ENCODE assay signal across 24 cellular contexts in genomic region chr5:137587952-137588351, GRCh38.
"Had no signal": no experiment of that assay in that cellular context is flagged by ENCODE, and none has a peak within 500 bp of the region (broad histone marks: within the 10 kb centered on the region; RNA-seq: fewer than 3 reads in every experiment).

No MANE protein-coding gene starts in this region.

- ATAC-seq: natural killer cell treated with Interleukin-12 subunit alpha and Interleukin-12 subunit beta and Interleukin-15 and Interleukin-18, amount 100 ng/mL, for 72 hours; right cardiac atrium; sciatic nerve; stimulated activated naive B cell treated with anti-CD40 and anti-IgM and Interleukin-4, amounts not matched to agents 10 μg/mL and 1 μg/mL and 100 μg/mL, for 72 hours; stimulated activated naive CD8-positive, alpha-beta T cell treated with anti-CD3 and anti-CD28 coated beads, Interleukin-15, Interleukin-2, amounts not matched to agents 100 U/mL and 50 U/mL, for 24 hours had no signal

- H3K27ac ChIP-seq: left ventricle myocardium inferior, ovary, skin epidermis, suprapubic skin, thoracic aorta, tibial artery, uterus had no signal

- H3K4me1 ChIP-seq: left ventricle myocardium inferior, suprapubic skin, tibial artery, uterus had no signal

- H3K27me3 ChIP-seq: ovary, tibial artery, uterus had no signal

- H3K4me3 ChIP-seq: left ventricle myocardium inferior, lung, ovary, skin epidermis, suprapubic skin, thoracic aorta, tibial artery, uterus had no signal

- DNase-seq: hypothalamus; immature natural killer cell; kidney; left ventricle myocardium inferior; mesendoderm; naive B cell; ovary; retina; right cardiac atrium; stimulated activated CD4-positive, alpha-beta T cell treated with anti-CD3 and anti-CD28 coated beads, Interleukin-12 subunit alpha, Interleukin-12 subunit beta, amount 100 ng/mL, for 4 hours; stimulated activated CD4-positive, alpha-beta T cell treated with anti-CD3 and anti-CD28 coated beads, Interleukin-15, amount 100 ng/mL, for 24 hours; stimulated activated CD4-positive, alpha-beta T cell treated with anti-CD3 and anti-CD28 coated beads, Interleukin-2, amount 100 ng/mL, for 24 hours; stimulated activated CD4-positive, alpha-beta T cell treated with anti-CD3 and anti-CD28 coated beads, Interleukin-4, amount 100 ng/mL, for 1 hour; stimulated activated naive B cell treated with anti-CD40 and anti-IgM and Interleukin-4, amounts not matched to agents 10 μg/mL and 1 μg/mL and 100 μg/mL, for 72 hours; stimulated activated naive CD8-positive, alpha-beta T cell treated with anti-CD3 and anti-CD28 coated beads, Interleukin-15, Interleukin-2, amounts not matched to agents 100 U/mL and 50 U/mL, for 24 hours; tibial artery; trophoblast cell; uterus had no signal

- H3K36me3 ChIP-seq: left ventricle myocardium inferior, ovary, suprapubic skin, thoracic aorta, tibial artery, uterus had no signal

- H3K9me3 ChIP-seq: ovary, suprapubic skin, tibial artery, uterus had no signal
